13 cellular contexts compared by ENCODE assay signal in the genomic region with DNA sequence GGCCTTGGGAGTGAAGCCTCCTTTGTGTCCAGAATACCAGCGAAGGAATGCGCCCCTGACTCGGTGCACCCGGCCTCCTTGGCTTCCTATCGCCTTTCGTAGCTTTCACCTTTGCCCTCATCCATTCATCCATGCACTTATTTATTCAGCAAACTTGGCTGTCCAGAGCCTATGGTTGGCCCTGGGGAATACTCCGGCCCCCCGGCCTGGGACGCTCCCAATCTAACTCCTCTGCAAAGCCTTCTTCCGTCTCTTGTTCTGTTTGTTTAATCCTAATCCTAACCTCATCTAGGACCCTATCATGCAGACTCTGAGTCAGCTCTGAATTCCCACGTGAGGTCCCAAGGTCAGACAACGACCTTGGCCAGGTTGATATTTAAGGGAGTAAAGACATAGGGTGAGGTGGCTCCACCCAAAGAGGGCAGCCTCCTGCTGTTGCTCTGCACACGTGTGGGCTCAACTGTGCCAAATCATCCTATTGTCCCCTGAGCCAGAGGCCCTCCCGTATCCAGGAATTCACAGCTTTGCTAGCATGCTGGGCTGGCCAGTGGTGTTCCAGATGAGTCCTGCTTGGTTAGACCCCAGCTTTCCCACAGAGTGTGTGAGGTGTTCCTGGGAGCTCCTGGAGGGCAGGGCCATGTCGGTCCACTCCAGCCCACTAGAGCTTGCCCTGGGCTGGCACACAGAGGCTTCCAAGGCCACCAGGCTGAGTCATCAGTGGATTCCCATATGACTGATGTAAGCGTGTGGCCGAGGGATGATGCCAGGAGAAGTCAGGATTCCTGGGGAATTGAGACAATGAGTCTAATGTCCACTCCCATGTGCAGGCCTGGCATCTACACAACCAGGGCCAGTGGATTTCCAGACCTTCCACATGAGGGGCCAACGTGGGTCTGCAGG. TPM values are rescaled to one million over a fixed set of nuclear protein-coding genes. Genes with fewer than 3 reads are reported as not detected.
DNase-seq lines count a peak whose midpoint lies in the region; ATAC-seq, FAIRE-seq and TF ChIP-seq lines count a peak whose summit lies in the region.
"Had no signal": no experiment of that assay in that cellular context is flagged by ENCODE, and none has a peak within 500 bp of the region (broad histone marks: within the 10 kb centered on the region; RNA-seq: fewer than 3 reads in every experiment).

No MANE protein-coding gene starts in this region.

- no peak overlapping the region for H2BK120ac ChIP-seq in IMR-90 (ENCODE audit: low read depth, low read length)
- no peak overlapping the region for H2BK120ac ChIP-seq in H9 (ENCODE audit: low read depth, low read length, poor library complexity, severe bottlenecking)

- CTCF ChIA-PET in IMR-90 (lab: Yijun Ruan, JAX): no interaction called here
- CTCF ChIA-PET in K562 (lab: Yijun Ruan, JAX; ENCODE audit: low intra/inter-chr PET ratio): no interaction called here

- H3K23ac ChIP-seq in IMR-90 (ENCODE audit: low read depth, low read length) (no peak overlapping the region), H9 (ENCODE audit: insufficient read length, low read depth, low read length) (no peak overlapping the region)

- POLR2A ChIA-PET in IMR-90 (lab: Charles Lee; ENCODE audit: unreplicated experiment): no interaction called here
- POLR2A ChIA-PET in K562 (lab: Yijun Ruan, JAX): interaction anchor here (1.2 kb wide), 1 partner anchor 12 kb away, joined by 4 read pairs; no protein-coding TSS in a partner anchor

- H4K91ac ChIP-seq in IMR-90 (ENCODE audit: insufficient read depth, low read depth, low read length) (no peak overlapping the region), H9 (ENCODE audit: insufficient read length, low read depth, low read length) (no peak overlapping the region)

- no peak overlapping the region for H3T11ph ChIP-seq in H9 (ENCODE audit: low read length)

- no peaks in the 10 kb centered on the region for H3K23me2 ChIP-seq in H9 (ENCODE audit: insufficient read length, low read depth, low read length, poor library complexity, severe bottlenecking)

- no peaks in the 10 kb centered on the region for H3K36me3 Mint-ChIP-seq in H9 (ENCODE audit: insufficient read depth in 1 of 3, low read depth in 3 of 3)
- H3K36me3 Mint-ChIP-seq: activated naive CD8-positive, alpha-beta T cell; CD14-positive monocyte; natural killer cell treated with Interleukin-12 subunit alpha and Interleukin-12 subunit beta and Interleukin-15 and Interleukin-18, amount 100 ng/mL, for 72 hours had no signal

- no peak for TF ChIP-seq EP300 in K562 (IDR thresholded peaks at IDR 0.05; ENCODE audit: low read length)

- H2AK5ac ChIP-seq in IMR-90 (ENCODE audit: low read depth, low read length) (no peak overlapping the region), H9 (ENCODE audit: insufficient read length, low read length) (no peak overlapping the region)

- TF ChIP-seq RAD21 in IMR-90 (IDR thresholded peaks at IDR 0.05; ENCODE audit: low read length): no peak
- TF ChIP-seq RAD21 in K562 (CRISPR knock-in tag; conservative IDR thresholded peaks at IDR 0.05 in 1 of 2, IDR thresholded peaks at IDR 0.05 in 1 of 2): no peak

- no peak overlapping the region for H2BK12ac ChIP-seq in H9 (ENCODE audit: insufficient read length, low read depth, low read length)

- H3K27ac ChIP-seq in IMR-90 (ENCODE audit: insufficient read depth, low read length): no peak overlapping the region
- peak overlapping the region; percentile 53 for H3K27ac ChIP-seq in K562 (ENCODE audit: extremely low read depth, low read depth, low read length)
- H3K27ac ChIP-seq in osteoblast (ENCODE audit: low read depth, low read length): no peak overlapping the region
- no peak overlapping the region for H3K27ac ChIP-seq in H9 (ENCODE audit: insufficient read length, low read depth, low read length)

- H2BK15ac ChIP-seq in IMR-90 (ENCODE audit: low read depth, low read length) (no peak overlapping the region), H9 (ENCODE audit: low read depth, low read length) (no peak overlapping the region)

- TF ChIP-seq CTCF in IMR-90 (conservative IDR thresholded peaks at IDR 0.05; ENCODE audit: low read depth, low read length): no peak
- no peak for TF ChIP-seq CTCF in K562 (IDR thresholded peaks at IDR 0.05 in 2 of 3, conservative IDR thresholded peaks at IDR 0.05 in 1 of 3; ENCODE audit: insufficient read depth in 2 of 3, low read depth in 1 of 3, low read length in 3 of 3)
- TF ChIP-seq CTCF in osteoblast (IDR thresholded peaks at IDR 0.05; ENCODE audit: extremely low read depth, low read depth, low read length): no peak
- no peak for TF ChIP-seq CTCF in H9 (conservative IDR thresholded peaks at IDR 0.05)

- H3K36me3 ChIP-seq in IMR-90 (ENCODE audit: control insufficient read depth, insufficient read depth, low read length) (no peaks in the 10 kb centered on the region), K562 (ENCODE audit: control insufficient read depth, insufficient read depth, low read length) (no peaks in the 10 kb centered on the region), osteoblast (ENCODE audit: insufficient read depth, low read length) (no peaks in the 10 kb centered on the region)

- DNase-seq in Daoy (ENCODE audit: low read depth) (peak; percentile 53), IMR-90 (peak; percentile 10), K562 (ENCODE audit: extremely low read depth in 1 of 4, low spot score in 3 of 4) (no peak), osteoblast (ENCODE audit: insufficient read length, low spot score, missing footprints) (peak; percentile 90), H9 (no peak), HTR-8/SVneo (ENCODE audit: insufficient read length, low spot score) (no peak), G401 (ENCODE audit: low spot score) (no peak), NCI-H128 (lab: John Stamatoyannopoulos, UW; ENCODE audit: unreplicated experiment) (no peak)
- DNase-seq: cerebellar nuclear complex, hippocampal formation had no signal

- H3K9me3 ChIP-seq in IMR-90 (ENCODE audit: control insufficient read depth, insufficient read depth, low read length) (no peaks in the 10 kb centered on the region), K562 (replicated peaks; ENCODE audit: control insufficient read depth, insufficient read depth, low read depth, low read length) (no peaks in the 10 kb centered on the region), osteoblast (ENCODE audit: low read depth, low read length) (no peaks in the 10 kb centered on the region), H9 (ENCODE audit: control insufficient read depth, low read depth, low read length) (no peaks in the 10 kb centered on the region)

- H3K18ac ChIP-seq in IMR-90 (ENCODE audit: low read depth, low read length) (no peak overlapping the region), H9 (ENCODE audit: insufficient read length, low read depth, low read length) (no peak overlapping the region)

- H3K27me3 ChIP-seq in IMR-90 (ENCODE audit: control insufficient read depth, insufficient read depth, low read length): no peaks in the 10 kb centered on the region; the same call in 1 of the 2 replicates
- H3K27me3 ChIP-seq in K562 (ENCODE audit: control insufficient read depth in 2 of 2, insufficient read depth in 2 of 2, low read length in 2 of 2): no peaks in the 10 kb centered on the region
- peaks cover 3% of the 10 kb centered on the region for H3K27me3 ChIP-seq in osteoblast (ENCODE audit: insufficient read depth, low read length)
- H3K27me3 ChIP-seq in H9 (ENCODE audit: insufficient read depth, low read length): no peaks in the 10 kb centered on the region

- H2AFZ ChIP-seq in IMR-90 (replicated peaks; ENCODE audit: low read length, poor library complexity) (no peak overlapping the region), K562 (ENCODE audit: low read depth, low read length) (peak overlapping the region; percentile 63), osteoblast (ENCODE audit: low read length) (no peak overlapping the region), H9 (ENCODE audit: low read length) (no peak overlapping the region)

- H3K14ac ChIP-seq in IMR-90 (replicated peaks; ENCODE audit: low read depth, low read length) (no peak overlapping the region), H9 (ENCODE audit: insufficient read depth, low read length) (no peak overlapping the region)

- H3K4ac ChIP-seq in IMR-90 (ENCODE audit: low read depth, low read length) (no peak overlapping the region), H9 (ENCODE audit: low read depth, low read length) (no peak overlapping the region)

- no peak overlapping the region for H2BK5ac ChIP-seq in IMR-90 (ENCODE audit: low read depth, low read length, poor library complexity, severe bottlenecking)
- no peak overlapping the region for H2BK5ac ChIP-seq in H9 (ENCODE audit: insufficient read length, low read length)

- H3K4me2 ChIP-seq in IMR-90 (ENCODE audit: low read depth, low read length) (no peak overlapping the region), K562 (ENCODE audit: insufficient read depth, low read length) (no peak overlapping the region), osteoblast (ENCODE audit: insufficient read depth, low read length) (no peak overlapping the region), H9 (ENCODE audit: insufficient read depth, insufficient read length, low read length) (no peak overlapping the region)

- FAIRE-seq in K562 (lab: Jason Lieb, UNC) (no peak), HTR-8/SVneo (lab: Jason Lieb, UNC) (no peak)

- no peak overlapping the region for H2BK20ac ChIP-seq in IMR-90 (ENCODE audit: low read depth, low read length)
- no peak overlapping the region for H2BK20ac ChIP-seq in H9 (ENCODE audit: low read depth, low read length, poor library complexity, severe bottlenecking)

- intact Hi-C loops in IMR-90 (cut with micrococcal nuclease): no loop called here
- intact Hi-C loops in K562 (cut with micrococcal nuclease): no loop called here

- H3K56ac ChIP-seq in IMR-90 (ENCODE audit: extremely low read depth, insufficient read depth, low read length) (no peak overlapping the region), H9 (ENCODE audit: insufficient read length, low read depth, low read length) (no peak overlapping the region)

- no peaks in the 10 kb centered on the region; the same call in 1 of the 2 replicates for H3K27me3 Mint-ChIP-seq in H9 (ENCODE audit: low read depth)
- H3K27me3 Mint-ChIP-seq: activated naive CD8-positive, alpha-beta T cell; natural killer cell treated with Interleukin-12 subunit alpha and Interleukin-12 subunit beta and Interleukin-15 and Interleukin-18, amount 100 ng/mL, for 72 hours had no signal

- peak overlapping the region in 1 of 2 experiments; percentile 40; a peak in 1 of 5 replicates for H3K4me3 Mint-ChIP-seq in H9
- H3K4me3 Mint-ChIP-seq: activated naive CD8-positive, alpha-beta T cell; CD14-positive monocyte; natural killer cell treated with Interleukin-12 subunit alpha and Interleukin-12 subunit beta and Interleukin-15 and Interleukin-18, amount 100 ng/mL, for 72 hours had no signal

- TF ChIP-seq POLR2A in IMR-90 (IDR thresholded peaks at IDR 0.05; ENCODE audit: low read depth, low read length): no peak
- TF ChIP-seq POLR2A in K562 (conservative IDR thresholded peaks at IDR 0.05): no peak

- H4K8ac ChIP-seq in IMR-90 (ENCODE audit: low read depth in 2 of 2, low read length in 2 of 2): no peak overlapping the region
- H4K8ac ChIP-seq in H9 (replicated peaks; ENCODE audit: insufficient read length, low read depth, low read length): no peak overlapping the region

- H4K20me1 ChIP-seq in IMR-90 (ENCODE audit: insufficient read depth, low read length) (no peaks in the 10 kb centered on the region), K562 (replicated peaks; ENCODE audit: control insufficient read depth, insufficient read depth, low read length) (no peaks in the 10 kb centered on the region), osteoblast (ENCODE audit: insufficient read depth, low read length) (no peaks in the 10 kb centered on the region), H9 (ENCODE audit: control insufficient read depth, insufficient read depth, insufficient read length) (no peaks in the 10 kb centered on the region)

- no peaks in the 10 kb centered on the region; a peak in 1 of 5 replicates for H3K9me3 Mint-ChIP-seq in H9
- H3K9me3 Mint-ChIP-seq: natural killer cell treated with Interleukin-12 subunit alpha and Interleukin-12 subunit beta and Interleukin-15 and Interleukin-18, amount 100 ng/mL, for 72 hours had no signal

- H3K9ac ChIP-seq in IMR-90 (ENCODE audit: low read depth, low read length): no peak overlapping the region
- no peak overlapping the region for H3K9ac ChIP-seq in K562 (ENCODE audit: insufficient read depth in 1 of 2, low read depth in 2 of 2, low read length in 2 of 2)
- no peak overlapping the region for H3K9ac ChIP-seq in H9 (ENCODE audit: extremely low read depth, insufficient read length, low read length)

- H3K79me1 ChIP-seq in IMR-90 (ENCODE audit: low read depth in 1 of 2, low read length in 2 of 2): no peaks in the 10 kb centered on the region
- H3K79me1 ChIP-seq in H9 (ENCODE audit: insufficient read depth, low read depth, low read length, poor library complexity, severe bottlenecking): no peaks in the 10 kb centered on the region

- H3K79me2 ChIP-seq in K562 (ENCODE audit: control insufficient read depth, insufficient read depth, low read length) (no peaks in the 10 kb centered on the region), osteoblast (ENCODE audit: insufficient read depth, low read length) (no peaks in the 10 kb centered on the region), H9 (ENCODE audit: insufficient read depth, low read length) (no peaks in the 10 kb centered on the region)

- in situ Hi-C loops in IMR-90 (cut with MboI; ENCODE audit: low sequenced_read_pairs): no loop called here
- in situ Hi-C loops in K562 (cut with MboI): no loop called here
- in situ Hi-C loops in G401 (cut with HindIII; ENCODE audit: low sequenced_read_pairs): no loop called here

- H3K27ac Mint-ChIP-seq in H9: no peak overlapping the region
- H3K27ac Mint-ChIP-seq: activated naive CD8-positive, alpha-beta T cell; CD14-positive monocyte; natural killer cell treated with Interleukin-12 subunit alpha and Interleukin-12 subunit beta and Interleukin-15 and Interleukin-18, amount 100 ng/mL, for 72 hours had no signal

- H3K4me3 ChIP-seq in IMR-90 (ENCODE audit: insufficient read depth, low read depth, low read length): no peak overlapping the region
- no peak overlapping the region for H3K4me3 ChIP-seq in K562
- no peak overlapping the region for H3K4me3 ChIP-seq in osteoblast (ENCODE audit: insufficient read depth, low read length)

- no peak for ATAC-seq in IMR-90 (ENCODE audit: low read depth)
- ATAC-seq in K562: no peak

- dilution Hi-C loops in IMR-90 (cut with HindIII; ENCODE audit: low sequenced_read_pairs, unreplicated experiment): no loop called here

- H3K4me1 ChIP-seq in IMR-90 (ENCODE audit: control insufficient read depth, insufficient read depth, low read length) (no peaks in the 10 kb centered on the region), K562 (replicated peaks in 1 of 2; ENCODE audit: control insufficient read depth in 2 of 2, insufficient read depth in 2 of 2, low read length in 2 of 2) (peaks cover 15 to 19% of the 10 kb centered on the region in 2 experiments; a peak in 4 of 5 replicates), osteoblast (ENCODE audit: insufficient read depth, low read length) (no peaks in the 10 kb centered on the region), H9 (ENCODE audit: insufficient read depth, low read length) (no peaks in the 10 kb centered on the region; the same call in 1 of the 2 replicates)

- WGBS in IMR-90 (ENCODE audit: extremely low coverage in 2 of 2, insufficient read length in 1 of 2), 2 experiments: 79% methylated on average over 5 of the region's 18 CpGs; no CpG with 5 or more reads in 1 of the 2 experiments
- 82% methylated on average over 18 of the region's 18 CpGs for WGBS in K562 (ENCODE audit: insufficient coverage, low coverage, missing lambda C conversion rate)
- WGBS in H9 (ENCODE audit: extremely low coverage, insufficient read length, low lambda C conversion rate): no CpG with 5 or more reads among the region's 18 CpGs

- H4K5ac ChIP-seq in IMR-90 (ENCODE audit: low read depth, low read length) (no peak overlapping the region), H9 (ENCODE audit: insufficient read length, low read depth, low read length) (no peak overlapping the region)

- H3K4me1 Mint-ChIP-seq in H9: peaks cover 4 to 14% of the 10 kb centered on the region in 2 experiments
- H3K4me1 Mint-ChIP-seq: CD14-positive monocyte had no signal

- H2AK9ac ChIP-seq in IMR-90 (replicated peaks; ENCODE audit: low read depth, low read length, poor library complexity): no peak overlapping the region

- no TSS peak for BruUV-seq in IMR-90 (replicated peaks; lab: Mats Ljungman, UMichigan)
- BruUV-seq in K562 (replicated peaks; lab: Mats Ljungman, UMichigan): no TSS peak

- H3K9me1 ChIP-seq in IMR-90 (ENCODE audit: insufficient read depth, low read length) (no peaks in the 10 kb centered on the region), K562 (ENCODE audit: control insufficient read depth, insufficient read depth, low read length) (no peaks in the 10 kb centered on the region)

RNA-seq across cellular contexts. Expression of gene CCNE1, which starts 6.5 kb away (rescaled TPM):
- total RNA-seq in Daoy (2014; rRNA removed; shearing (Covaris generic)): 16.4 and 24.6 TPM in 2 replicates
- total RNA-seq in IMR-90 (2012; rRNA removed) (6.8 and 11.4 TPM in 2 replicates), K562 (2014; rRNA removed) (31.6 and 34.9 TPM in 2 replicates), K562 (2014; rRNA removed; fragmentation: Illumina TruSeq; extraction: Trizol) (31.0 and 31.1 TPM in 2 replicates), K562 (2015; rRNA removed; fragmentation: Illumina TruSeq; extraction: Trizol) (31.0 and 32.8 TPM in 2 replicates), K562 (2021) (31.8 and 34.9 TPM in 2 replicates), osteoblast (4.7 and 5.0 TPM in 2 replicates), H9 (2021) (40.2 and 42.1 TPM in 2 replicates)
- polyA plus RNA-seq in IMR-90 (2012; rRNA removed) (7.0 and 7.4 TPM in 2 replicates), K562 (2011; rRNA removed) (25.3 and 31.9 TPM in 2 replicates), K562 (2014; fragmentation: Illumina TruSeq; extraction: Trizol) (40.5 and 41.0 TPM in 2 replicates), K562 (2014; fragmentation: Nextera tagmentation; extraction: Ambion mirVana) (1 to 10 TPM; 6.2 to 9.8 TPM), K562 (2014; rRNA removed) (32.5 and 38.1 TPM in 2 replicates)
- polyA plus RNA-seq in IMR-90 (2012; cell fraction: cytosol; rRNA removed): 2.8 and 3.4 TPM in 2 replicates
- 5.9 and 12.5 TPM in 2 replicates for polyA plus RNA-seq in IMR-90 (2012; cell fraction: nucleus; rRNA removed; ENCODE audit: low replicate concordance)
- 22.4 and 34.8 TPM in 2 replicates for total RNA-seq in K562 (2011; cell fraction: chromatin; rRNA removed; ENCODE audit: low replicate concordance)
- total RNA-seq in K562 (2011; cell fraction: nucleolus; rRNA removed): 21.8 and 28.7 TPM in 2 replicates
- 21.8 and 24.6 TPM in 2 replicates for total RNA-seq in K562 (2011; cell fraction: nucleoplasm; rRNA removed)
- 17.4 and 26.8 TPM in 2 replicates for polyA plus RNA-seq in K562 (2011; cell fraction: cytosol; rRNA removed)
- 31.1 and 34.7 TPM in 2 replicates for polyA plus RNA-seq in K562 (2011; cell fraction: nucleus; rRNA removed)
- polyA plus RNA-seq in K562 (2012): 17.8 and 24.6 TPM in 2 replicates
- 21.7 and 24.9 TPM in 2 replicates for polyA minus RNA-seq in K562 (2011; rRNA and poly(A)+ RNA removed)
- polyA minus RNA-seq in K562 (2011; cell fraction: cytosol; rRNA and poly(A)+ RNA removed): 6.5 and 13.8 TPM in 2 replicates
- polyA minus RNA-seq in K562 (2011; cell fraction: nucleus; rRNA and poly(A)+ RNA removed): 16.0 and 17.8 TPM in 2 replicates
- 50.8 and 76.0 TPM in 2 replicates for total RNA-seq in G401 (2014; rRNA removed; shearing (Covaris generic))
- polyA plus RNA-seq: CD14-positive monocyte had no signal

Comparison
In these comparisons a context has a peak if more than half of its experiments do, and no peak if none do; other contexts are left out.
1. DNase-seq: peak in Daoy (single experiment), IMR-90 (single experiment) and osteoblast (single experiment); none in K562 (0 of 4), H9 (single experiment), HTR-8/SVneo (single experiment), G401 (single experiment) and NCI-H128 (single experiment).